8 cellular contexts compared by ENCODE assay signal in genomic region chr3:141368062-141368924, GRCh38. TPM values are rescaled to one million over a fixed set of nuclear protein-coding genes. Genes with fewer than 3 reads are reported as not detected.
DNase-seq lines count a peak whose midpoint lies in the region; ATAC-seq and FAIRE-seq lines count a peak whose summit lies in the region.

TSS of gene ZBTB38 (plus strand) at chr3:141368504. CDS start at chr3:141442389, 73,885 bp downstream.

- ATAC-seq in GM19467 (IDR thresholded peaks at IDR 0.05; ENCODE audit: unreplicated experiment) (no peak), GM18520 (IDR thresholded peaks at IDR 0.05; ENCODE audit: unreplicated experiment) (no peak), HG03442 (IDR thresholded peaks at IDR 0.05; ENCODE audit: unreplicated experiment) (no peak)

- H3K9me3 Mint-ChIP-seq in CD4-positive, alpha-beta memory T cell, result peaks cover 0 to 2% (median under 1%) of the 10 kb centered on the region in 8 donors
- H3K9me3 Mint-ChIP-seq in activated T-helper 2 cell treated with anti-CD3 and anti-CD28 coated beads, Interferon-gamma antibody, Interleukin-2, Interleukin-4, amounts not matched to agents 10 μg/mL and 5 μg/mL and 100 μg/mL, durations not matched to agents 14 hours and 24 hours and 36 hours, result no peaks in the 10 kb centered on the region

- no peaks in the 10 kb centered on the region for H3K9me3 ChIP-seq in CD4-positive, alpha-beta memory T cell (ENCODE audit: control insufficient read depth in 1 of 2, low read length in 2 of 2)
- no peaks in the 10 kb centered on the region for H3K9me3 ChIP-seq in neuronal stem cell (replicated peaks in 1 of 2; ENCODE audit: control insufficient read depth in 2 of 2, insufficient read depth in 1 of 2, low read depth in 1 of 2, low read length in 2 of 2)

- peak within 1 kb of the TSS in 4 of 7 donors; percentile 37 to 50 (median 44) for H3K27ac Mint-ChIP-seq in CD4-positive, alpha-beta memory T cell
- peak within 1 kb of the TSS; percentile 3 for H3K27ac Mint-ChIP-seq in activated T-helper 2 cell treated with anti-CD3 and anti-CD28 coated beads, Interferon-gamma antibody, Interleukin-2, Interleukin-4, amounts not matched to agents 10 μg/mL and 5 μg/mL and 100 μg/mL, durations not matched to agents 14 hours and 24 hours and 36 hours

- H3K23ac ChIP-seq in neuronal stem cell (ENCODE audit: low read depth, low read length, poor library complexity), result no peak within 1 kb of the TSS

- peak within 1 kb of the TSS; percentile 79 for H2BK15ac ChIP-seq in neuronal stem cell (ENCODE audit: low read length)

- H2BK12ac ChIP-seq in neuronal stem cell (ENCODE audit: low read length), result no peak within 1 kb of the TSS

- FAIRE-seq in HTR-8/SVneo (lab: Jason Lieb, UNC), result peak; percentile 46

- no peaks in the 10 kb centered on the region for H3K36me3 Mint-ChIP-seq in CD4-positive, alpha-beta memory T cell
- H3K36me3 Mint-ChIP-seq in activated T-helper 2 cell treated with anti-CD3 and anti-CD28 coated beads, Interferon-gamma antibody, Interleukin-2, Interleukin-4, amounts not matched to agents 10 μg/mL and 5 μg/mL and 100 μg/mL, durations not matched to agents 14 hours and 24 hours and 36 hours (ENCODE audit: low read depth), result no peaks in the 10 kb centered on the region

- peak within 1 kb of the TSS; percentile 56 for H2BK5ac ChIP-seq in neuronal stem cell (ENCODE audit: low read length)

- no peaks in the 10 kb centered on the region for H3K79me1 ChIP-seq in neuronal stem cell (ENCODE audit: low read depth, low read length)

- peak within 1 kb of the TSS; percentile 40 for H3K4me2 ChIP-seq in neuronal stem cell (ENCODE audit: insufficient read depth, low read length, poor library complexity, severe bottlenecking)

- no peak within 1 kb of the TSS for H3K14ac ChIP-seq in neuronal stem cell (ENCODE audit: low read length)

- H4K8ac ChIP-seq in neuronal stem cell (ENCODE audit: low read depth, low read length), result no peak within 1 kb of the TSS

- no peak within 1 kb of the TSS for H3K4me3 Mint-ChIP-seq in CD4-positive, alpha-beta memory T cell
- no peak within 1 kb of the TSS for H3K4me3 Mint-ChIP-seq in activated T-helper 2 cell treated with anti-CD3 and anti-CD28 coated beads, Interferon-gamma antibody, Interleukin-2, Interleukin-4, amounts not matched to agents 10 μg/mL and 5 μg/mL and 100 μg/mL, durations not matched to agents 14 hours and 24 hours and 36 hours (ENCODE audit: low read depth)

- H3K36me3 ChIP-seq in CD4-positive, alpha-beta memory T cell (ENCODE audit: insufficient read depth, low read length), result no peaks in the 10 kb centered on the region
- H3K36me3 ChIP-seq in neuronal stem cell (replicated peaks in 1 of 2; ENCODE audit: control insufficient read depth in 2 of 2, insufficient read depth in 2 of 2, low read length in 2 of 2), result peaks cover 0 to 5% of the 10 kb centered on the region in 2 donors

- H3K27ac ChIP-seq in CD4-positive, alpha-beta memory T cell (ENCODE audit: low read depth, low read length), result no peak within 1 kb of the TSS
- peak within 1 kb of the TSS; percentile 83 for H3K27ac ChIP-seq in neuronal stem cell (replicated peaks; ENCODE audit: low read length)

- no peak within 1 kb of the TSS for H3K9ac ChIP-seq in neuronal stem cell (ENCODE audit: low read depth, low read length, poor library complexity)

- WGBS in neuronal stem cell (ENCODE audit: extremely low coverage in 2 of 2, insufficient read length in 2 of 2, insufficient replicate concordance in 1 of 2), 2 donors, result no CpG with 5 or more reads among the region's 26 CpGs

- POLR2A ChIA-PET in CD4-positive, alpha-beta memory T cell (lab: Charles Lee; ENCODE audit: partially characterized antibody), result interaction anchor here (0.6 kb wide), 1 partner anchor 374 kb away, joined by 3 read pairs; no protein-coding TSS in a partner anchor

- H3K27me3 Mint-ChIP-seq in CD4-positive, alpha-beta memory T cell, result no peaks in the 10 kb centered on the region
- H3K27me3 Mint-ChIP-seq in activated T-helper 2 cell treated with anti-CD3 and anti-CD28 coated beads, Interferon-gamma antibody, Interleukin-2, Interleukin-4, amounts not matched to agents 10 μg/mL and 5 μg/mL and 100 μg/mL, durations not matched to agents 14 hours and 24 hours and 36 hours (ENCODE audit: low read depth), result peaks cover 1% of the 10 kb centered on the region

- no peak within 1 kb of the TSS for H4K91ac ChIP-seq in neuronal stem cell (ENCODE audit: low read depth, low read length, poor library complexity)

- no peaks in the 10 kb centered on the region for H3K4me1 ChIP-seq in CD4-positive, alpha-beta memory T cell (ENCODE audit: insufficient read depth, low read length)
- peaks cover 11 to 25% of the 10 kb centered on the region in 2 donors for H3K4me1 ChIP-seq in neuronal stem cell (ENCODE audit: control insufficient read depth in 2 of 2, insufficient read depth in 1 of 2, low read depth in 1 of 2, low read length in 2 of 2)

- CTCF ChIA-PET in CD4-positive, alpha-beta memory T cell (lab: Charles Lee; ENCODE audit: partially characterized antibody), result interaction anchor here (1.9 to 3.5 kb wide), 4 partner anchors 23 to 85 kb away, joined by 4 to 22 read pairs (median 14); no protein-coding TSS in a partner anchor

- H3K27me3 ChIP-seq in CD4-positive, alpha-beta memory T cell (ENCODE audit: insufficient read depth, low read length), result no peaks in the 10 kb centered on the region
- H3K27me3 ChIP-seq in neuronal stem cell (ENCODE audit: control insufficient read depth in 3 of 3, insufficient read depth in 3 of 3, low read depth in 1 of 3, low read length in 3 of 3), result no peaks in the 10 kb centered on the region

- no peak for DNase-seq in CD4-positive, alpha-beta memory T cell
- DNase-seq in HTR-8/SVneo (ENCODE audit: insufficient read length, low spot score), result peak; percentile 85
- no peak for DNase-seq in activated T-helper 2 cell treated with anti-CD3 and anti-CD28 coated beads, Interferon-gamma antibody, Interleukin-2, Interleukin-4, amounts not matched to agents 10 μg/mL and 5 μg/mL and 100 μg/mL, durations not matched to agents 14 hours and 24 hours and 36 hours (ENCODE audit: low spot score)
- DNase-seq in head of caudate nucleus, result peak; percentile 79 to 97 (median 91)
- peak; percentile 82 for DNase-seq in neuronal stem cell (ENCODE audit: low spot score)

- peak within 1 kb of the TSS; percentile 88 for H2BK120ac ChIP-seq in neuronal stem cell (ENCODE audit: low read depth, low read length)

- H3K4ac ChIP-seq in neuronal stem cell (ENCODE audit: low read length), result no peak within 1 kb of the TSS

- H2AK5ac ChIP-seq in neuronal stem cell (ENCODE audit: low read depth, low read length), result peak within 1 kb of the TSS; percentile 81

- H2AFZ ChIP-seq in neuronal stem cell (ENCODE audit: low read length), result peak within 1 kb of the TSS; percentile 79

- H3K4me1 Mint-ChIP-seq in CD4-positive, alpha-beta memory T cell, result peaks cover 5 to 11% (median 8%) of the 10 kb centered on the region in 4 donors
- H3K4me1 Mint-ChIP-seq in activated T-helper 2 cell treated with anti-CD3 and anti-CD28 coated beads, Interferon-gamma antibody, Interleukin-2, Interleukin-4, amounts not matched to agents 10 μg/mL and 5 μg/mL and 100 μg/mL, durations not matched to agents 14 hours and 24 hours and 36 hours (ENCODE audit: low read depth), result peaks cover 23% of the 10 kb centered on the region

- no peak within 1 kb of the TSS for H3K4me3 ChIP-seq in CD4-positive, alpha-beta memory T cell (ENCODE audit: low read length in 2 of 2)
- H3K4me3 ChIP-seq in neuronal stem cell (ENCODE audit: low read length in 2 of 2), result peak within 1 kb of the TSS in 1 of 2 donors; percentile 30

- H3K18ac ChIP-seq in neuronal stem cell (ENCODE audit: low read length), result peak within 1 kb of the TSS; percentile 93

- intact Hi-C loops in CD4-positive, alpha-beta memory T cell (cut with micrococcal nuclease), result no loop called here
- intact Hi-C loops in activated T-helper 2 cell treated with anti-CD3 and anti-CD28 coated beads, Interferon-gamma antibody, Interleukin-2, Interleukin-4, amounts not matched to agents 10 μg/mL and 5 μg/mL and 100 μg/mL, durations not matched to agents 14 hours and 24 hours and 36 hours (cut with micrococcal nuclease), result loop anchor here (2.0 kb wide), 1 partner anchor 187 kb away; no protein-coding TSS in a partner anchor
- intact Hi-C loops in head of caudate nucleus (cut with DNase I), result loop anchor here (5.0 to 10.0 kb wide), 2 partner anchors 44 to 53 kb away; no protein-coding TSS in a partner anchor

RNA-seq across cellular contexts. Expression of gene ZBTB38, which starts in this region (rescaled TPM):
- total RNA-seq in CD4-positive, alpha-beta memory T cell, result 10 to 100 TPM; 86.6 to 87.8 TPM
- polyA plus RNA-seq in CD4-positive, alpha-beta memory T cell, result 100 to 1,000 TPM in 1 of 2 donors, 10 to 100 TPM in 1; 44.1 to 103 TPM
- 25.4 and 27.2 TPM in 2 replicates for total RNA-seq in activated T-helper 2 cell treated with anti-CD3 and anti-CD28 coated beads, Interferon-gamma antibody, Interleukin-2, Interleukin-4, amounts not matched to agents 10 μg/mL and 5 μg/mL and 100 μg/mL, durations not matched to agents 14 hours and 24 hours and 36 hours
- polyA plus RNA-seq in neuronal stem cell (2013, experiment 1 of 2), result 7.1 TPM
- polyA plus RNA-seq in neuronal stem cell (2013, experiment 2 of 2), result 7.6 TPM

Comparison
In these comparisons a context has a peak if more than half of its experiments do, and no peak if none do; other contexts are left out.
1. DNase-seq: peak in HTR-8/SVneo (single experiment), head of caudate nucleus (42 of 42) and neuronal stem cell (single experiment); none in CD4-positive, alpha-beta memory T cell (0 of 5) and activated T-helper 2 cell treated with anti-CD3 and anti-CD28 coated beads, Interferon-gamma antibody, Interleukin-2, Interleukin-4, amounts not matched to agents 10 μg/mL and 5 μg/mL and 100 μg/mL, durations not matched to agents 14 hours and 24 hours and 36 hours (single experiment).